ENCODE assay signal across 8 cellular contexts in genomic region chr2:222656544-222657446, GRCh38. TPM values are rescaled to one million over a fixed set of nuclear protein-coding genes. Genes with fewer than 3 reads are reported as not detected.
A peak's percentile ranks its signal among the peaks of the same experiment; 100 is the strongest.
DNase-seq lines count a peak whose midpoint lies in the region; ATAC-seq and TF ChIP-seq lines count a peak whose summit lies in the region.

No MANE protein-coding gene starts in this region.

- POLR2A ChIA-PET in AG04449 (lab: Yijun Ruan, JAX) = interaction anchor here (0.8 kb wide), 1 partner anchor 53 kb away, joined by 3 read pairs; no protein-coding TSS in a partner anchor
- POLR2A ChIA-PET in activated CD8-positive, alpha-beta T cell treated with anti-CD3 and anti-CD28 coated beads for 36 hours (lab: Charles Lee) = interaction anchor here (0.6 to 1.1 kb wide), 2 partner anchors 8 to 211 kb away, joined by 3 to 4 read pairs; no protein-coding TSS in a partner anchor

- no peaks in the 10 kb centered on the region for H3K27me3 Mint-ChIP-seq in activated CD8-positive, alpha-beta T cell treated with anti-CD3 and anti-CD28 coated beads for 36 hours
- no peaks in the 10 kb centered on the region for H3K27me3 Mint-ChIP-seq in stimulated activated naive B cell treated with anti-CD40 and anti-IgM and Interleukin-4, amounts not matched to agents 10 μg/mL and 1 μg/mL and 100 μg/mL, for 72 hours

- CTCF ChIA-PET in AG04449 (lab: Yijun Ruan, JAX) = interaction anchor here (1.0 to 1.2 kb wide), 2 partner anchors 32 to 247 kb away, joined by 3 to 4 read pairs; no protein-coding TSS in a partner anchor
- CTCF ChIA-PET in activated CD8-positive, alpha-beta T cell treated with anti-CD3 and anti-CD28 coated beads for 36 hours (lab: Charles Lee) = interaction anchor here (2.3 kb wide), 1 partner anchor 34 kb away, joined by 14 read pairs; no protein-coding TSS in a partner anchor

- peak overlapping the region; percentile 98 for H3K4me3 Mint-ChIP-seq in activated CD8-positive, alpha-beta T cell treated with anti-CD3 and anti-CD28 coated beads for 36 hours
- H3K4me3 Mint-ChIP-seq in stimulated activated naive B cell treated with anti-CD40 and anti-IgM and Interleukin-4, amounts not matched to agents 10 μg/mL and 1 μg/mL and 100 μg/mL, for 72 hours = peak overlapping the region; percentile 98 to 100

- peaks cover 20% of the 10 kb centered on the region for H3K36me3 Mint-ChIP-seq in activated CD8-positive, alpha-beta T cell treated with anti-CD3 and anti-CD28 coated beads for 36 hours (ENCODE audit: low read depth)
- peaks cover 9 to 15% of the 10 kb centered on the region in 2 donors for H3K36me3 Mint-ChIP-seq in stimulated activated naive B cell treated with anti-CD40 and anti-IgM and Interleukin-4, amounts not matched to agents 10 μg/mL and 1 μg/mL and 100 μg/mL, for 72 hours

- TF ChIP-seq CTCF in AG04449 (IDR thresholded peaks at IDR 0.05; ENCODE audit: insufficient read depth, low read length, missing control alignments) = no peak
- TF ChIP-seq CTCF in activated CD8-positive, alpha-beta T cell treated with anti-CD3 and anti-CD28 coated beads for 36 hours (IDR thresholded peaks at IDR 0.05) = no peak

- no peaks in the 10 kb centered on the region for H3K9me3 Mint-ChIP-seq in activated CD8-positive, alpha-beta T cell treated with anti-CD3 and anti-CD28 coated beads for 36 hours
- no peaks in the 10 kb centered on the region for H3K9me3 Mint-ChIP-seq in stimulated activated naive B cell treated with anti-CD40 and anti-IgM and Interleukin-4, amounts not matched to agents 10 μg/mL and 1 μg/mL and 100 μg/mL, for 72 hours

- peak overlapping the region; percentile 96 for H3K4me3 ChIP-seq in AG04449 (ENCODE audit: low read depth, low read length)
- H3K4me3 ChIP-seq in iPS-11a (ENCODE audit: low read depth, low read length) = peak overlapping the region; percentile 96

- ATAC-seq in GM19035 (IDR thresholded peaks at IDR 0.05; ENCODE audit: unreplicated experiment) (peak; percentile 30), HG03280 (IDR thresholded peaks at IDR 0.05; ENCODE audit: unreplicated experiment) (peak; percentile 24)
- peak; percentile 17 for ATAC-seq in activated CD8-positive, alpha-beta T cell treated with anti-CD3 and anti-CD28 coated beads for 36 hours
- peak; percentile 31 to 36 for ATAC-seq in stimulated activated naive B cell treated with anti-CD40 and anti-IgM and Interleukin-4, amounts not matched to agents 10 μg/mL and 1 μg/mL and 100 μg/mL, for 72 hours (replicated peaks)

- DNase-seq in AG04449 (ENCODE audit: low read depth, low spot score) (no peak), NCI-H446 treated with DMSO at 0.1 percent for 48 hours (lab: John Stamatoyannopoulos, UW) (no peak), SKM-1 (lab: John Stamatoyannopoulos, UW; ENCODE audit: unreplicated experiment) (no peak)
- peak; percentile 31 for DNase-seq in activated CD8-positive, alpha-beta T cell treated with anti-CD3 and anti-CD28 coated beads for 36 hours
- no peak for DNase-seq in stimulated activated naive B cell treated with anti-CD40 and anti-IgM and Interleukin-4, amounts not matched to agents 10 μg/mL and 1 μg/mL and 100 μg/mL, for 72 hours

- H3K27ac Mint-ChIP-seq in activated CD8-positive, alpha-beta T cell treated with anti-CD3 and anti-CD28 coated beads for 36 hours = peak overlapping the region; percentile 99
- peak overlapping the region; percentile 100 for H3K27ac Mint-ChIP-seq in stimulated activated naive B cell treated with anti-CD40 and anti-IgM and Interleukin-4, amounts not matched to agents 10 μg/mL and 1 μg/mL and 100 μg/mL, for 72 hours

- intact Hi-C loops in activated CD8-positive, alpha-beta T cell treated with anti-CD3 and anti-CD28 coated beads for 36 hours (cut with micrococcal nuclease) = no loop called here

- H3K4me1 Mint-ChIP-seq in activated CD8-positive, alpha-beta T cell treated with anti-CD3 and anti-CD28 coated beads for 36 hours (ENCODE audit: low read depth) = peaks cover 31% of the 10 kb centered on the region
- peaks cover 22 to 35% of the 10 kb centered on the region in 2 donors for H3K4me1 Mint-ChIP-seq in stimulated activated naive B cell treated with anti-CD40 and anti-IgM and Interleukin-4, amounts not matched to agents 10 μg/mL and 1 μg/mL and 100 μg/mL, for 72 hours

RNA-seq across cellular contexts. Expression of gene FARSB, which starts 0.9 kb away (rescaled TPM):
- total RNA-seq in activated CD8-positive, alpha-beta T cell treated with anti-CD3 and anti-CD28 coated beads for 36 hours = 10 to 100 TPM; 55.9 to 56.7 TPM

RNA-seq across cellular contexts. Expression of gene MOGAT1, which starts 14.7 kb away (rescaled TPM):
- total RNA-seq in activated CD8-positive, alpha-beta T cell treated with anti-CD3 and anti-CD28 coated beads for 36 hours = not detected
